In the genomic region with DNA sequence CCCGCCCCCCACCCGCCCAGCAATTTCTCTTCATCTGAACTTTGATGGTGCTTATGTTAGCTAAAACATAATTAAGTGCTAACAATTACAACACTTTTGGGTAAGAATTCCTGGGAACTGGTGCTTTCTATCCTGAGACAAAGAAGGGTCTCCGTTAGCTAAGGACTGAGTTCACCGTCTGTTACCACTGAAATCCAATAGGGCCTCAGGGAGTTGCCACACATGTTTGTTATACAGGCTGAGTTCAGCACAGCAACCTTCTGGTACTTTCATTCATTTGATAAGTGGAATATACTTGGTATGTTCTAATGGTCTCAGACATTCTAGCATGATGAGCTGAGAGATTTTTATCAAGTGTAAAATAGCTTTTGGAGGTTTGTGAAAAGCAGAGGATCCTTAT, we compare ENCODE assay signal across 20 cellular contexts.
A peak's percentile ranks its signal among the peaks of the same experiment; 100 is the strongest.
DNase-seq lines count a peak whose midpoint lies in the region; ATAC-seq, FAIRE-seq and TF ChIP-seq lines count a peak whose summit lies in the region.
"Had no signal": no experiment of that assay in that cellular context is flagged by ENCODE, and none has a peak within 500 bp of the region (broad histone marks: within the 10 kb centered on the region; RNA-seq: fewer than 3 reads in every experiment).

No MANE protein-coding gene starts in this region.

- peaks cover 24% of the 10 kb centered on the region for H3K4me1 Mint-ChIP-seq in WTC11
- H3K4me1 Mint-ChIP-seq: CD4-positive, CD25-positive, alpha-beta regulatory T cell; IgD-negative memory B cell had no signal

- POLR2A ChIA-PET in WTC11 (lab: Charles Lee): no interaction called here

- 0 out of 2 replicates have a peak, but pooled peaks have one; percentile 20 for ATAC-seq in WTC11
- ATAC-seq in upper lobe of right lung: peak; percentile 21
- no peak for ATAC-seq in HG03039 (IDR thresholded peaks at IDR 0.05; ENCODE audit: unreplicated experiment)
- ATAC-seq in GM19035 (IDR thresholded peaks at IDR 0.05; ENCODE audit: unreplicated experiment): no peak
- ATAC-seq: GM23338 had no signal

- intact Hi-C loops in upper lobe of right lung (cut with DNase I): no loop called here

- H3K4me1 ChIP-seq in upper lobe of right lung: no peaks in the 10 kb centered on the region
- H3K4me1 ChIP-seq: BLaER1 had no signal

- no peaks in the 10 kb centered on the region for H3K36me3 Mint-ChIP-seq in WTC11
- H3K36me3 Mint-ChIP-seq: CD4-positive, CD25-positive, alpha-beta regulatory T cell; IgD-negative memory B cell had no signal

- H3K27me3 Mint-ChIP-seq in WTC11 (ENCODE audit: low read depth): no peaks in the 10 kb centered on the region
- H3K27me3 Mint-ChIP-seq: CD4-positive, CD25-positive, alpha-beta regulatory T cell; IgD-negative memory B cell had no signal

- H3K27me3 ChIP-seq in upper lobe of right lung: no peaks in the 10 kb centered on the region
- H3K27me3 ChIP-seq: BLaER1 had no signal

- no peaks in the 10 kb centered on the region for H3K36me3 ChIP-seq in upper lobe of right lung
- H3K36me3 ChIP-seq: BLaER1 had no signal

- CTCF ChIA-PET in WTC11 (lab: Charles Lee): interaction anchor here (2.1 kb wide), 1 partner anchor 15 kb away, joined by 6 read pairs; no protein-coding TSS in a partner anchor

- H3K27ac ChIP-seq in upper lobe of right lung: no peak overlapping the region
- H3K27ac ChIP-seq: BLaER1 had no signal

- TF ChIP-seq CTCF in WTC11 (IDR thresholded peaks at IDR 0.05) (no peak), upper lobe of right lung (IDR thresholded peaks at IDR 0.05) (no peak)

- no peak overlapping the region for H3K27ac Mint-ChIP-seq in WTC11
- H3K27ac Mint-ChIP-seq: CD4-positive, CD25-positive, alpha-beta regulatory T cell; GM23338; H9; IgD-negative memory B cell had no signal

- FAIRE-seq in RCC 7860 (lab: Jason Lieb, UNC): no peak
- FAIRE-seq: G401.6, GM12891 had no signal

- DNase-seq in DMS 273 (lab: John Stamatoyannopoulos, UW; ENCODE audit: unreplicated experiment): peak; percentile 59
- DNase-seq in NCI-H524 (lab: John Stamatoyannopoulos, UW): peak; percentile 73 to 89
- no peak for DNase-seq in WTC11 (ENCODE audit: low spot score)
- DNase-seq in upper lobe of right lung: no peak
- DNase-seq in RCC 7860 (ENCODE audit: low spot score): no peak
- DNase-seq: 8988T; AML-193; CD4-positive, CD25-positive, alpha-beta regulatory T cell; DMS153; DMS79 treated with DMSO at 0.1 percent for 48 hours; EL; H9; KG1 had no signal

- no peak overlapping the region for H3K4me3 ChIP-seq in upper lobe of right lung
- H3K4me3 ChIP-seq: BLaER1, GM23338 had no signal

- no peaks in the 10 kb centered on the region for H3K9me3 ChIP-seq in upper lobe of right lung
- H3K9me3 ChIP-seq: BLaER1 had no signal

- no peak overlapping the region for H3K4me3 Mint-ChIP-seq in WTC11
- H3K4me3 Mint-ChIP-seq: CD4-positive, CD25-positive, alpha-beta regulatory T cell; GM23338; H9; IgD-negative memory B cell had no signal

- no peaks in the 10 kb centered on the region for H3K9me3 Mint-ChIP-seq in WTC11
- H3K9me3 Mint-ChIP-seq: GM23338, H9 had no signal

TF ChIP-seq in WTC11, 78 proteins besides CTCF, POLR2A, EP300 and RAD21:
- no peak for TF ChIP-seq KAT7 (CRISPR knock-in tag; IDR thresholded peaks at IDR 0.05; ENCODE audit: borderline replicate concordance)
- TF ChIP-seq, protein P1, sequence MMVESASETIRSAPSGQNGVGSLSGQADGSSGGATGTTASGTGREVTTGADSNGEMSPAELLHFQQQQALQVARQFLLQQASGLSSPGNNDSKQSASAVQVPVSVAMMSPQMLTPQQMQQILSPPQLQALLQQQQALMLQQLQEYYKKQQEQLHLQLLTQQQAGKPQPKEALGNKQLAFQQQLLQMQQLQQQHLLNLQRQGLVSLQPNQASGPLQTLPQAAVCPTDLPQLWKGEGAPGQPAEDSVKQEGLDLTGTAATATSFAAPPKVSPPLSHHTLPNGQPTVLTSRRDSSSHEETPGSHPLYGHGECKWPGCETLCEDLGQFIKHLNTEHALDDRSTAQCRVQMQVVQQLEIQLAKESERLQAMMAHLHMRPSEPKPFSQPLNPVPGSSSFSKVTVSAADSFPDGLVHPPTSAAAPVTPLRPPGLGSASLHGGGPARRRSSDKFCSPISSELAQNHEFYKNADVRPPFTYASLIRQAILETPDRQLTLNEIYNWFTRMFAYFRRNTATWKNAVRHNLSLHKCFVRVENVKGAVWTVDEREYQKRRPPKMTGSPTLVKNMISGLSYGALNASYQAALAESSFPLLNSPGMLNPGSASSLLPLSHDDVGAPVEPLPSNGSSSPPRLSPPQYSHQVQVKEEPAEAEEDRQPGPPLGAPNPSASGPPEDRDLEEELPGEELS (CRISPR knock-in tag; IDR thresholded peaks at IDR 0.05): no peak
- TF ChIP-seq ZBTB21 (CRISPR knock-in tag; IDR thresholded peaks at IDR 0.05; ENCODE audit: borderline replicate concordance): no peak
- TF ChIP-seq GTF2I (CRISPR knock-in tag; conservative IDR thresholded peaks at IDR 0.05): no peak

Comparison
In these comparisons a context has a peak if more than half of its experiments do, and no peak if none do; other contexts are left out.
1. DNase-seq: peak in DMS 273 (single experiment) and NCI-H524 (2 of 2); none in WTC11 (single experiment), upper lobe of right lung (single experiment) and RCC 7860 (single experiment).
2. ATAC-seq: peak in WTC11 (single experiment) and upper lobe of right lung (single experiment); none in HG03039 (single experiment) and GM19035 (single experiment).